In the genomic region with DNA sequence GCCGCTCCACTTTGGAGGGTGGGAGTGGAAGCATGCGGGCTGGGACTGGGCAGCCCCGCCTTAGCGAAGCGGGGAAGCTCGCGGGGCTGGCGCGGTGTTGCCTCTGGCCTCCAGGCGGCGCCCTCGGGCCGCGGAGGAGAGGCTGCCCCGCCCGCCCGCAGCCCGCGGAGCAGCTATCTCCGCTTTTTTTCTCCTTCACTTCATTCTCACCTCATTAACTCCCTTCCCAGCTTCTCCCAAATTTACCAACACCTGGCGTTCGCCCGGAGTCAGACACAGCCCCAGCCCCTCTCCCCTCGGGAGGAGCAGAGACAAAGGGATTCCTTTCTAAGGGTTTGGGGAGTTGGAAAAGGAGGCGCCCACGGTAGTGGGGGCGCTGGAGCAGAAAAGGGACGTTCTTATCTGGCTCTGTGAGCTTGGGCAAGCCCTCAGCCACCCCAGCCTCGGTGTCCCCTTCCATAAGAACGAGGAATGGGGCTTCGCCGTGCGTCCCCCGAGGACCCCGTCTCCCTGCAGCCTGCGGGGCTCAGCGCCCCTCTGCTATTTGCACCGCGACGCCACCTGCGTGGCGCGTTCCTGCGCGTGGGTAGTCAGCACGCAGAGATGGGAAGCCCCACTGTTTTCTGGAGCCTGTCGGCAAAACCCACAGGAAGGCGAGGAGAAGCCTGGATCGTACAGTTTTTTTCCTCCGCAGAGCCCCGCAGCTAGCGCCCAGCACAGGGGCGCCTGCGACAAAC, we compare ENCODE assay signal across 1 cellular context.
TF ChIP-seq lines count a peak whose summit lies in the region.

No MANE protein-coding gene starts in this region.

TF ChIP-seq in K562, 482 proteins besides CTCF, POLR2A, EP300 and RAD21 (continued from another document and continues in another):
- TF ChIP-seq, protein P1, sequence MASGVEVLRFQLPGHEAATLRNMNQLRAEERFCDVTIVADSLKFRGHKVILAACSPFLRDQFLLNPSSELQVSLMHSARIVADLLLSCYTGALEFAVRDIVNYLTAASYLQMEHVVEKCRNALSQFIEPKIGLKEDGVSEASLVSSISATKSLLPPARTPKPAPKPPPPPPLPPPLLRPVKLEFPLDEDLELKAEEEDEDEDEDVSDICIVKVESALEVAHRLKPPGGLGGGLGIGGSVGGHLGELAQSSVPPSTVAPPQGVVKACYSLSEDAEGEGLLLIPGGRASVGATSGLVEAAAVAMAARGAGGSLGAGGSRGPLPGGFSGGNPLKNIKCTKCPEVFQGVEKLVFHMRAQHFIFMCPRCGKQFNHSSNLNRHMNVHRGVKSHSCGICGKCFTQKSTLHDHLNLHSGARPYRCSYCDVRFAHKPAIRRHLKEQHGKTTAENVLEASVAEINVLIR (CRISPR knock-in tag; IDR thresholded peaks at IDR 0.05) = no peak
- TF ChIP-seq ZNF134 (CRISPR knock-in tag; conservative IDR thresholded peaks at IDR 0.05) (no peak), CSDE1 (IDR thresholded peaks at IDR 0.05) (no peak), NCOA1 (IDR thresholded peaks at IDR 0.05; ENCODE audit: low read depth) (no peak), CTBP1 (IDR thresholded peaks at IDR 0.05; ENCODE audit: borderline replicate concordance) (peak; percentile 52; the same call in 1 of the 2 replicates), RAD51 (IDR thresholded peaks at IDR 0.05; ENCODE audit: borderline replicate concordance, low read depth) (no peak), HCFC1 (IDR thresholded peaks at IDR 0.05; ENCODE audit: low read depth, low read length) (no peak)
- TF ChIP-seq, protein P2, sequence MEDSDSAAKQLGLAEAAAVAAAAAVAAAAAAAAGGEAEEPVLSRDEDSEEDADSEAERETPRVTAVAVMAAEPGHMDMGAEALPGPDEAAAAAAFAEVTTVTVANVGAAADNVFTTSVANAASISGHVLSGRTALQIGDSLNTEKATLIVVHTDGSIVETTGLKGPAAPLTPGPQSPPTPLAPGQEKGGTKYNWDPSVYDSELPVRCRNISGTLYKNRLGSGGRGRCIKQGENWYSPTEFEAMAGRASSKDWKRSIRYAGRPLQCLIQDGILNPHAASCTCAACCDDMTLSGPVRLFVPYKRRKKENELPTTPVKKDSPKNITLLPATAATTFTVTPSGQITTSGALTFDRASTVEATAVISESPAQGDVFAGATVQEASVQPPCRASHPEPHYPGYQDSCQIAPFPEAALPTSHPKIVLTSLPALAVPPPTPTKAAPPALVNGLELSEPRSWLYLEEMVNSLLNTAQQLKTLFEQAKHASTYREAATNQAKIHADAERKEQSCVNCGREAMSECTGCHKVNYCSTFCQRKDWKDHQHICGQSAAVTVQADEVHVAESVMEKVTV (CRISPR knock-in tag; IDR thresholded peaks at IDR 0.05) = peak; percentile 95
- TF ChIP-seq, protein P3, sequence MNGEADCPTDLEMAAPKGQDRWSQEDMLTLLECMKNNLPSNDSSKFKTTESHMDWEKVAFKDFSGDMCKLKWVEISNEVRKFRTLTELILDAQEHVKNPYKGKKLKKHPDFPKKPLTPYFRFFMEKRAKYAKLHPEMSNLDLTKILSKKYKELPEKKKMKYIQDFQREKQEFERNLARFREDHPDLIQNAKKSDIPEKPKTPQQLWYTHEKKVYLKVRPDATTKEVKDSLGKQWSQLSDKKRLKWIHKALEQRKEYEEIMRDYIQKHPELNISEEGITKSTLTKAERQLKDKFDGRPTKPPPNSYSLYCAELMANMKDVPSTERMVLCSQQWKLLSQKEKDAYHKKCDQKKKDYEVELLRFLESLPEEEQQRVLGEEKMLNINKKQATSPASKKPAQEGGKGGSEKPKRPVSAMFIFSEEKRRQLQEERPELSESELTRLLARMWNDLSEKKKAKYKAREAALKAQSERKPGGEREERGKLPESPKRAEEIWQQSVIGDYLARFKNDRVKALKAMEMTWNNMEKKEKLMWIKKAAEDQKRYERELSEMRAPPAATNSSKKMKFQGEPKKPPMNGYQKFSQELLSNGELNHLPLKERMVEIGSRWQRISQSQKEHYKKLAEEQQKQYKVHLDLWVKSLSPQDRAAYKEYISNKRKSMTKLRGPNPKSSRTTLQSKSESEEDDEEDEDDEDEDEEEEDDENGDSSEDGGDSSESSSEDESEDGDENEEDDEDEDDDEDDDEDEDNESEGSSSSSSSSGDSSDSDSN (IDR thresholded peaks at IDR 0.05; ENCODE audit: borderline replicate concordance in 1 of 2, low read depth in 2 of 2, low read length in 2 of 2) = 0 out of 4 replicates have a peak, but pooled peaks of 1 of the 2 experiments have one; percentile 37
- TF ChIP-seq, protein P4, sequence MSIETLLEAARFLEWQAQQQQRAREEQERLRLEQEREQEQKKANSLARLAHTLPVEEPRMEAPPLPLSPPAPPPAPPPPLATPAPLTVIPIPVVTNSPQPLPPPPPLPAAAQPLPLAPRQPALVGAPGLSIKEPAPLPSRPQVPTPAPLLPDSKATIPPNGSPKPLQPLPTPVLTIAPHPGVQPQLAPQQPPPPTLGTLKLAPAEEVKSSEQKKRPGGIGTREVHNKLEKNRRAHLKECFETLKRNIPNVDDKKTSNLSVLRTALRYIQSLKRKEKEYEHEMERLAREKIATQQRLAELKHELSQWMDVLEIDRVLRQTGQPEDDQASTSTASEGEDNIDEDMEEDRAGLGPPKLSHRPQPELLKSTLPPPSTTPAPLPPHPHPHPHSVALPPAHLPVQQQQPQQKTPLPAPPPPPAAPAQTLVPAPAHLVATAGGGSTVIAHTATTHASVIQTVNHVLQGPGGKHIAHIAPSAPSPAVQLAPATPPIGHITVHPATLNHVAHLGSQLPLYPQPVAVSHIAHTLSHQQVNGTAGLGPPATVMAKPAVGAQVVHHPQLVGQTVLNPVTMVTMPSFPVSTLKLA (conservative IDR thresholded peaks at IDR 0.05) = peak in 1 of 2 experiments; percentile 45; a peak in 1 of 4 replicates
- TF ChIP-seq, protein P5, sequence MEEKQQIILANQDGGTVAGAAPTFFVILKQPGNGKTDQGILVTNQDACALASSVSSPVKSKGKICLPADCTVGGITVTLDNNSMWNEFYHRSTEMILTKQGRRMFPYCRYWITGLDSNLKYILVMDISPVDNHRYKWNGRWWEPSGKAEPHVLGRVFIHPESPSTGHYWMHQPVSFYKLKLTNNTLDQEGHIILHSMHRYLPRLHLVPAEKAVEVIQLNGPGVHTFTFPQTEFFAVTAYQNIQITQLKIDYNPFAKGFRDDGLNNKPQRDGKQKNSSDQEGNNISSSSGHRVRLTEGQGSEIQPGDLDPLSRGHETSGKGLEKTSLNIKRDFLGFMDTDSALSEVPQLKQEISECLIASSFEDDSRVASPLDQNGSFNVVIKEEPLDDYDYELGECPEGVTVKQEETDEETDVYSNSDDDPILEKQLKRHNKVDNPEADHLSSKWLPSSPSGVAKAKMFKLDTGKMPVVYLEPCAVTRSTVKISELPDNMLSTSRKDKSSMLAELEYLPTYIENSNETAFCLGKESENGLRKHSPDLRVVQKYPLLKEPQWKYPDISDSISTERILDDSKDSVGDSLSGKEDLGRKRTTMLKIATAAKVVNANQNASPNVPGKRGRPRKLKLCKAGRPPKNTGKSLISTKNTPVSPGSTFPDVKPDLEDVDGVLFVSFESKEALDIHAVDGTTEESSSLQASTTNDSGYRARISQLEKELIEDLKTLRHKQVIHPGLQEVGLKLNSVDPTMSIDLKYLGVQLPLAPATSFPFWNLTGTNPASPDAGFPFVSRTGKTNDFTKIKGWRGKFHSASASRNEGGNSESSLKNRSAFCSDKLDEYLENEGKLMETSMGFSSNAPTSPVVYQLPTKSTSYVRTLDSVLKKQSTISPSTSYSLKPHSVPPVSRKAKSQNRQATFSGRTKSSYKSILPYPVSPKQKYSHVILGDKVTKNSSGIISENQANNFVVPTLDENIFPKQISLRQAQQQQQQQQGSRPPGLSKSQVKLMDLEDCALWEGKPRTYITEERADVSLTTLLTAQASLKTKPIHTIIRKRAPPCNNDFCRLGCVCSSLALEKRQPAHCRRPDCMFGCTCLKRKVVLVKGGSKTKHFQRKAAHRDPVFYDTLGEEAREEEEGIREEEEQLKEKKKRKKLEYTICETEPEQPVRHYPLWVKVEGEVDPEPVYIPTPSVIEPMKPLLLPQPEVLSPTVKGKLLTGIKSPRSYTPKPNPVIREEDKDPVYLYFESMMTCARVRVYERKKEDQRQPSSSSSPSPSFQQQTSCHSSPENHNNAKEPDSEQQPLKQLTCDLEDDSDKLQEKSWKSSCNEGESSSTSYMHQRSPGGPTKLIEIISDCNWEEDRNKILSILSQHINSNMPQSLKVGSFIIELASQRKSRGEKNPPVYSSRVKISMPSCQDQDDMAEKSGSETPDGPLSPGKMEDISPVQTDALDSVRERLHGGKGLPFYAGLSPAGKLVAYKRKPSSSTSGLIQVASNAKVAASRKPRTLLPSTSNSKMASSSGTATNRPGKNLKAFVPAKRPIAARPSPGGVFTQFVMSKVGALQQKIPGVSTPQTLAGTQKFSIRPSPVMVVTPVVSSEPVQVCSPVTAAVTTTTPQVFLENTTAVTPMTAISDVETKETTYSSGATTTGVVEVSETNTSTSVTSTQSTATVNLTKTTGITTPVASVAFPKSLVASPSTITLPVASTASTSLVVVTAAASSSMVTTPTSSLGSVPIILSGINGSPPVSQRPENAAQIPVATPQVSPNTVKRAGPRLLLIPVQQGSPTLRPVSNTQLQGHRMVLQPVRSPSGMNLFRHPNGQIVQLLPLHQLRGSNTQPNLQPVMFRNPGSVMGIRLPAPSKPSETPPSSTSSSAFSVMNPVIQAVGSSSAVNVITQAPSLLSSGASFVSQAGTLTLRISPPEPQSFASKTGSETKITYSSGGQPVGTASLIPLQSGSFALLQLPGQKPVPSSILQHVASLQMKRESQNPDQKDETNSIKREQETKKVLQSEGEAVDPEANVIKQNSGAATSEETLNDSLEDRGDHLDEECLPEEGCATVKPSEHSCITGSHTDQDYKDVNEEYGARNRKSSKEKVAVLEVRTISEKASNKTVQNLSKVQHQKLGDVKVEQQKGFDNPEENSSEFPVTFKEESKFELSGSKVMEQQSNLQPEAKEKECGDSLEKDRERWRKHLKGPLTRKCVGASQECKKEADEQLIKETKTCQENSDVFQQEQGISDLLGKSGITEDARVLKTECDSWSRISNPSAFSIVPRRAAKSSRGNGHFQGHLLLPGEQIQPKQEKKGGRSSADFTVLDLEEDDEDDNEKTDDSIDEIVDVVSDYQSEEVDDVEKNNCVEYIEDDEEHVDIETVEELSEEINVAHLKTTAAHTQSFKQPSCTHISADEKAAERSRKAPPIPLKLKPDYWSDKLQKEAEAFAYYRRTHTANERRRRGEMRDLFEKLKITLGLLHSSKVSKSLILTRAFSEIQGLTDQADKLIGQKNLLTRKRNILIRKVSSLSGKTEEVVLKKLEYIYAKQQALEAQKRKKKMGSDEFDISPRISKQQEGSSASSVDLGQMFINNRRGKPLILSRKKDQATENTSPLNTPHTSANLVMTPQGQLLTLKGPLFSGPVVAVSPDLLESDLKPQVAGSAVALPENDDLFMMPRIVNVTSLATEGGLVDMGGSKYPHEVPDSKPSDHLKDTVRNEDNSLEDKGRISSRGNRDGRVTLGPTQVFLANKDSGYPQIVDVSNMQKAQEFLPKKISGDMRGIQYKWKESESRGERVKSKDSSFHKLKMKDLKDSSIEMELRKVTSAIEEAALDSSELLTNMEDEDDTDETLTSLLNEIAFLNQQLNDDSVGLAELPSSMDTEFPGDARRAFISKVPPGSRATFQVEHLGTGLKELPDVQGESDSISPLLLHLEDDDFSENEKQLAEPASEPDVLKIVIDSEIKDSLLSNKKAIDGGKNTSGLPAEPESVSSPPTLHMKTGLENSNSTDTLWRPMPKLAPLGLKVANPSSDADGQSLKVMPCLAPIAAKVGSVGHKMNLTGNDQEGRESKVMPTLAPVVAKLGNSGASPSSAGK (IDR thresholded peaks at IDR 0.05) = no peak
- TF ChIP-seq, protein P6, sequence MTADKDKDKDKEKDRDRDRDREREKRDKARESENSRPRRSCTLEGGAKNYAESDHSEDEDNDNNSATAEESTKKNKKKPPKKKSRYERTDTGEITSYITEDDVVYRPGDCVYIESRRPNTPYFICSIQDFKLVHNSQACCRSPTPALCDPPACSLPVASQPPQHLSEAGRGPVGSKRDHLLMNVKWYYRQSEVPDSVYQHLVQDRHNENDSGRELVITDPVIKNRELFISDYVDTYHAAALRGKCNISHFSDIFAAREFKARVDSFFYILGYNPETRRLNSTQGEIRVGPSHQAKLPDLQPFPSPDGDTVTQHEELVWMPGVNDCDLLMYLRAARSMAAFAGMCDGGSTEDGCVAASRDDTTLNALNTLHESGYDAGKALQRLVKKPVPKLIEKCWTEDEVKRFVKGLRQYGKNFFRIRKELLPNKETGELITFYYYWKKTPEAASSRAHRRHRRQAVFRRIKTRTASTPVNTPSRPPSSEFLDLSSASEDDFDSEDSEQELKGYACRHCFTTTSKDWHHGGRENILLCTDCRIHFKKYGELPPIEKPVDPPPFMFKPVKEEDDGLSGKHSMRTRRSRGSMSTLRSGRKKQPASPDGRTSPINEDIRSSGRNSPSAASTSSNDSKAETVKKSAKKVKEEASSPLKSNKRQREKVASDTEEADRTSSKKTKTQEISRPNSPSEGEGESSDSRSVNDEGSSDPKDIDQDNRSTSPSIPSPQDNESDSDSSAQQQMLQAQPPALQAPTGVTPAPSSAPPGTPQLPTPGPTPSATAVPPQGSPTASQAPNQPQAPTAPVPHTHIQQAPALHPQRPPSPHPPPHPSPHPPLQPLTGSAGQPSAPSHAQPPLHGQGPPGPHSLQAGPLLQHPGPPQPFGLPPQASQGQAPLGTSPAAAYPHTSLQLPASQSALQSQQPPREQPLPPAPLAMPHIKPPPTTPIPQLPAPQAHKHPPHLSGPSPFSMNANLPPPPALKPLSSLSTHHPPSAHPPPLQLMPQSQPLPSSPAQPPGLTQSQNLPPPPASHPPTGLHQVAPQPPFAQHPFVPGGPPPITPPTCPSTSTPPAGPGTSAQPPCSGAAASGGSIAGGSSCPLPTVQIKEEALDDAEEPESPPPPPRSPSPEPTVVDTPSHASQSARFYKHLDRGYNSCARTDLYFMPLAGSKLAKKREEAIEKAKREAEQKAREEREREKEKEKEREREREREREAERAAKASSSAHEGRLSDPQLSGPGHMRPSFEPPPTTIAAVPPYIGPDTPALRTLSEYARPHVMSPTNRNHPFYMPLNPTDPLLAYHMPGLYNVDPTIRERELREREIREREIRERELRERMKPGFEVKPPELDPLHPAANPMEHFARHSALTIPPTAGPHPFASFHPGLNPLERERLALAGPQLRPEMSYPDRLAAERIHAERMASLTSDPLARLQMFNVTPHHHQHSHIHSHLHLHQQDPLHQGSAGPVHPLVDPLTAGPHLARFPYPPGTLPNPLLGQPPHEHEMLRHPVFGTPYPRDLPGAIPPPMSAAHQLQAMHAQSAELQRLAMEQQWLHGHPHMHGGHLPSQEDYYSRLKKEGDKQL (CRISPR knock-in tag; IDR thresholded peaks at IDR 0.05; ENCODE audit: borderline replicate concordance) = no peak
